ENCODE assay signal across 15 cellular contexts in the genomic region with DNA sequence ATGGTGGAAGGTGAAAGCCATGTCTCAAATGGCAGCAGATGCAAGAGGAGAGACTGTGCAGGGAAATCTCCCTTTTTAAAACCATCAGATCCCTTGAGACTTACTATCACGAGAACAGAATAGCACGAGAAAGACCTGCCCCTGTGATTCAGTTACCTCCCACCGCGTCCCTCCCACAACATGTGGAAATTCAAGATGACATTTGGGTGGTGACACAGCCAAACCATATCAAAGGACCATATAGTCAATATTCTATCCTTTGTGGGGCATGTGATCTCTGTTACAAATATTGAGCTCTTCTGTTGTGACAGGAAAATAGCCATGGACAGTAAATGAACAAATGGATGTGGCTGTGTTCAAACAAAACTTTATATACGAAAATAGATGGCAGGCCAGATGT.
DNase-seq lines count a peak whose midpoint lies in the region; ATAC-seq, FAIRE-seq and TF ChIP-seq lines count a peak whose summit lies in the region.
"Had no signal": no experiment of that assay in that cellular context is flagged by ENCODE, and none has a peak within 500 bp of the region (broad histone marks: within the 10 kb centered on the region; RNA-seq: fewer than 3 reads in every experiment).

No MANE protein-coding gene starts in this region.

- H3K36me3 Mint-ChIP-seq in activated naive CD4-positive, alpha-beta T cell treated with anti-CD3 and anti-CD28 coated beads, Interleukin-2, amount 10 ng/mL, durations not matched to agents 7 days and 5 days, result peaks cover 50% of the 10 kb centered on the region
- peaks cover 20% of the 10 kb centered on the region for H3K36me3 Mint-ChIP-seq in astrocyte (ENCODE audit: low read depth, unreplicated experiment)
- H3K36me3 Mint-ChIP-seq in naive thymus-derived CD8-positive, alpha-beta T cell, result peaks cover 4 to 89% (median 45%) of the 10 kb centered on the region in 3 donors

- H3K27ac ChIP-seq in astrocyte (ENCODE audit: low read depth, low read length) (no peak overlapping the region), A673 (ENCODE audit: low read depth, low read length, poor library complexity, severe bottlenecking) (no peak overlapping the region)
- H3K27ac ChIP-seq: BLaER1 had no signal

- H3K4me3 Mint-ChIP-seq in activated naive CD4-positive, alpha-beta T cell treated with anti-CD3 and anti-CD28 coated beads, Interleukin-2, amount 10 ng/mL, durations not matched to agents 7 days and 5 days, result no peak overlapping the region
- H3K4me3 Mint-ChIP-seq in astrocyte (ENCODE audit: unreplicated experiment), result no peak overlapping the region
- H3K4me3 Mint-ChIP-seq in naive thymus-derived CD8-positive, alpha-beta T cell, result no peak overlapping the region
- H3K4me3 Mint-ChIP-seq: GM23338 had no signal

- no peak overlapping the region for H3K27ac Mint-ChIP-seq in activated naive CD4-positive, alpha-beta T cell treated with anti-CD3 and anti-CD28 coated beads, Interleukin-2, amount 10 ng/mL, durations not matched to agents 7 days and 5 days
- H3K27ac Mint-ChIP-seq in astrocyte (ENCODE audit: unreplicated experiment), result no peak overlapping the region
- peak overlapping the region in 4 of 10 donors; percentile 2 to 43 (median 19) for H3K27ac Mint-ChIP-seq in naive thymus-derived CD8-positive, alpha-beta T cell
- H3K27ac Mint-ChIP-seq: GM23338 had no signal

- no peak overlapping the region for H2AFZ ChIP-seq in astrocyte (ENCODE audit: low read depth, low read length)
- H2AFZ ChIP-seq: GM23338 had no signal

- H3K9ac ChIP-seq in astrocyte (ENCODE audit: low read length), result no peak overlapping the region
- H3K9ac ChIP-seq: BLaER1 had no signal

- CTCF ChIA-PET in activated naive CD4-positive, alpha-beta T cell treated with anti-CD3 and anti-CD28 coated beads, Interleukin-2, amount 10 ng/mL, durations not matched to agents 7 days and 5 days (lab: Charles Lee), result interaction anchor here (1.2 to 1.5 kb wide), 2 partner anchors 16 to 129 kb away, joined by 3 to 6 read pairs; no protein-coding TSS in a partner anchor
- CTCF ChIA-PET in A673 (lab: Charles Lee), result no interaction called here

- no peaks in the 10 kb centered on the region for H4K20me1 ChIP-seq in astrocyte (ENCODE audit: insufficient read depth, low read length)
- H4K20me1 ChIP-seq: BLaER1 had no signal

- FAIRE-seq in H54 (lab: Jason Lieb, UNC), result peak; percentile 20
- peak; percentile 26 for FAIRE-seq in astrocyte (lab: Jason Lieb, UNC)

- H3K9me3 ChIP-seq in astrocyte (ENCODE audit: insufficient read depth, low read depth, low read length) (no peaks in the 10 kb centered on the region), A673 (ENCODE audit: low read depth, low read length, poor library complexity, severe bottlenecking) (no peaks in the 10 kb centered on the region)
- H3K9me3 ChIP-seq: BLaER1 had no signal

- no peak for TF ChIP-seq POLR2A in H54 (IDR thresholded peaks at IDR 0.05; ENCODE audit: low read depth, low read length)

- DNase-seq in NCI-H2196 (lab: John Stamatoyannopoulos, UW; ENCODE audit: unreplicated experiment) (peak; percentile 29), NCI-H2196 treated with DMSO at 0.1 percent for 48 hours (lab: John Stamatoyannopoulos, UW; ENCODE audit: unreplicated experiment) (no peak), H54 (ENCODE audit: insufficient read length, low spot score) (no peak), astrocyte (ENCODE audit: low read depth) (no peak), A673 (ENCODE audit: low spot score) (no peak)
- peak; percentile 13 for DNase-seq in activated naive CD4-positive, alpha-beta T cell treated with anti-CD3 and anti-CD28 coated beads, Interleukin-2, amount 50 U/mL, for 16 hours
- DNase-seq in activated naive CD4-positive, alpha-beta T cell treated with anti-CD3 and anti-CD28 coated beads, Interleukin-2, amount 10 ng/mL, durations not matched to agents 7 days and 5 days, result no peak
- DNase-seq in naive thymus-derived CD8-positive, alpha-beta T cell, result no peak
- DNase-seq: GF-D8, NCI-H2029, NCI-H2171 treated with DMSO at 0.1 percent for 48 hours, NCI-H510A treated with DMSO at 0.1 percent for 48 hours, SIG-M5 had no signal

- H3K79me2 ChIP-seq in astrocyte (ENCODE audit: insufficient read depth, low read length), result no peaks in the 10 kb centered on the region

- no peaks in the 10 kb centered on the region for H3K9me3 Mint-ChIP-seq in activated naive CD4-positive, alpha-beta T cell treated with anti-CD3 and anti-CD28 coated beads, Interleukin-2, amount 10 ng/mL, durations not matched to agents 7 days and 5 days
- H3K9me3 Mint-ChIP-seq in astrocyte (ENCODE audit: unreplicated experiment), result no peaks in the 10 kb centered on the region
- no peaks in the 10 kb centered on the region for H3K9me3 Mint-ChIP-seq in naive thymus-derived CD8-positive, alpha-beta T cell
- H3K9me3 Mint-ChIP-seq: GM23338 had no signal

- POLR2A ChIA-PET in naive thymus-derived CD8-positive, alpha-beta T cell (lab: Charles Lee), result no interaction called here
- POLR2A ChIA-PET in A673 (lab: Charles Lee; ENCODE audit: low non-redundant PET), result no interaction called here

- H3K36me3 ChIP-seq in astrocyte (ENCODE audit: insufficient read depth, low read length), result peaks cover 53% of the 10 kb centered on the region
- peaks cover 40% of the 10 kb centered on the region for H3K36me3 ChIP-seq in A673 (ENCODE audit: insufficient read depth, low read length, poor library complexity, severe bottlenecking)

- H3K4me1 ChIP-seq in astrocyte (ENCODE audit: insufficient read depth, low read length) (no peaks in the 10 kb centered on the region), A673 (ENCODE audit: insufficient read depth, low read length, poor library complexity, severe bottlenecking) (no peaks in the 10 kb centered on the region)
- H3K4me1 ChIP-seq: BLaER1 had no signal

- H3K4me2 ChIP-seq in astrocyte (ENCODE audit: low read length), result no peak overlapping the region
- H3K4me2 ChIP-seq: BLaER1, GM23338 had no signal

- H3K4me1 Mint-ChIP-seq in activated naive CD4-positive, alpha-beta T cell treated with anti-CD3 and anti-CD28 coated beads, Interleukin-2, amount 10 ng/mL, durations not matched to agents 7 days and 5 days, result peaks cover 12% of the 10 kb centered on the region
- H3K4me1 Mint-ChIP-seq in astrocyte (ENCODE audit: low read depth, unreplicated experiment), result peaks cover 2% of the 10 kb centered on the region
- no peaks in the 10 kb centered on the region for H3K4me1 Mint-ChIP-seq in naive thymus-derived CD8-positive, alpha-beta T cell
- H3K4me1 Mint-ChIP-seq: GM23338 had no signal

- no peak for TF ChIP-seq CTCF in astrocyte (IDR thresholded peaks at IDR 0.05; ENCODE audit: insufficient read depth, low read depth, low read length)
- no peak for TF ChIP-seq CTCF in A673 (conservative IDR thresholded peaks at IDR 0.05; ENCODE audit: low read depth, low read length)

- no TSS peak for BruUV-seq in A673 (replicated peaks; lab: Mats Ljungman, UMichigan)

- ATAC-seq in naive thymus-derived CD8-positive, alpha-beta T cell, result no peak
- ATAC-seq: GM23338 had no signal

- H3K27me3 ChIP-seq in astrocyte (ENCODE audit: insufficient read depth, low read length) (no peaks in the 10 kb centered on the region), A673 (replicated peaks; ENCODE audit: insufficient read depth, low read depth, low read length, poor library complexity) (no peaks in the 10 kb centered on the region)
- H3K27me3 ChIP-seq: BLaER1 had no signal

- no peak overlapping the region for H3K4me3 ChIP-seq in astrocyte (ENCODE audit: insufficient read depth, low read depth, low read length)
- no peak overlapping the region for H3K4me3 ChIP-seq in A673 (ENCODE audit: low read depth, low read length, poor library complexity, severe bottlenecking)
- H3K4me3 ChIP-seq: BLaER1, GM23338 had no signal

- no peaks in the 10 kb centered on the region for H3K27me3 Mint-ChIP-seq in activated naive CD4-positive, alpha-beta T cell treated with anti-CD3 and anti-CD28 coated beads, Interleukin-2, amount 10 ng/mL, durations not matched to agents 7 days and 5 days
- no peaks in the 10 kb centered on the region for H3K27me3 Mint-ChIP-seq in astrocyte (ENCODE audit: low read depth, unreplicated experiment)
- H3K27me3 Mint-ChIP-seq in naive thymus-derived CD8-positive, alpha-beta T cell, result no peaks in the 10 kb centered on the region

- intact Hi-C loops in A673 (cut with micrococcal nuclease; ENCODE audit: unreplicated experiment), result no loop called here

Comparison
In these comparisons a context has a peak if more than half of its experiments do, and no peak if none do; other contexts are left out.
1. DNase-seq: peak in NCI-H2196 (single experiment) and activated naive CD4-positive, alpha-beta T cell treated with anti-CD3 and anti-CD28 coated beads, Interleukin-2, amount 50 U/mL, for 16 hours (single experiment); none in NCI-H2196 treated with DMSO at 0.1 percent for 48 hours (single experiment), activated naive CD4-positive, alpha-beta T cell treated with anti-CD3 and anti-CD28 coated beads, Interleukin-2, amount 10 ng/mL, durations not matched to agents 7 days and 5 days (single experiment), H54 (single experiment), astrocyte (single experiment), naive thymus-derived CD8-positive, alpha-beta T cell (0 of 10) and A673 (single experiment).